Comparison of ENCODE assay signal across 12 cellular contexts in the genomic region with DNA sequence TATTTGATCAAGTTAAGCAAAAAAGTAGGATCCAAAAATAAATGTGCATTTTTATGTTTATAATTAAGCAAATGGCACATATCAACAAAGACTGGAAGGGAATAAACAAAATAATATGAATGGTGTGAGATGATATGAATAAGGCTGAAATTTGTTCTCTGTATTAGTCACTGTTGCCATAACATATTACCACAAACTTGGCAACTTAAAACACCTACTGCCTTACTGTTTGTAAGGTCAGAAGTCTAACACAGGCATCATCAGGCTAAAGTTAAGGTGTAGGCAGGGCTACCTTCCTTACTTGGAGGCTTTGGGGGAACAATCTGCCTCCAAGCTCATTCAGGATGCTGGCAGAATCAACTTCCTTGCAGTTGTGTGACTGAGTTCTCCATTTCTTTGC. TPM values are rescaled to one million over a fixed set of nuclear protein-coding genes. Genes with fewer than 3 reads are reported as not detected.
DNase-seq lines count a peak whose midpoint lies in the region; ATAC-seq and FAIRE-seq lines count a peak whose summit lies in the region.
"Had no signal": no experiment of that assay in that cellular context is flagged by ENCODE, and none has a peak within 500 bp of the region (broad histone marks: within the 10 kb centered on the region; RNA-seq: fewer than 3 reads in every experiment).

No MANE protein-coding gene starts in this region.

- H3K4me1 ChIP-seq in small intestine (ENCODE audit: control insufficient read depth in 2 of 2, insufficient read depth in 1 of 2, low read depth in 1 of 2, low read length in 1 of 2): peaks cover 3 to 4% of the 10 kb centered on the region in 2 donors
- H3K4me1 ChIP-seq: A549 had no signal

- POLR2A ChIA-PET in activated CD4-positive, alpha-beta T cell treated with anti-CD3 and anti-CD28 coated beads for 36 hours (lab: Charles Lee): interaction anchor here (0.7 kb wide), 1 partner anchor 26 kb away, joined by 5 read pairs; no protein-coding TSS in a partner anchor

- H3K36me3 Mint-ChIP-seq in activated CD4-positive, alpha-beta T cell treated with anti-CD3 and anti-CD28 coated beads for 36 hours (ENCODE audit: low read depth): peaks cover 20% of the 10 kb centered on the region
- H3K36me3 Mint-ChIP-seq in activated T-helper 17 cell treated with anti-CD3 and anti-CD28 coated beads, Interleukin-2, amount 50 U/mL, for 72 hours (ENCODE audit: low read depth): peaks cover 50% of the 10 kb centered on the region
- H3K36me3 Mint-ChIP-seq: IgD-negative memory B cell had no signal

- CTCF ChIA-PET in activated CD4-positive, alpha-beta T cell treated with anti-CD3 and anti-CD28 coated beads for 36 hours (lab: Charles Lee): interaction anchor here (0.8 to 2.0 kb wide), 5 partner anchors 17 to 148 kb away, joined by 3 to 9 read pairs (median 4); no protein-coding TSS in a partner anchor

- H3K4me3 ChIP-seq in small intestine (ENCODE audit: low read depth in 1 of 2, low read length in 2 of 2): no peak overlapping the region
- H3K4me3 ChIP-seq: A549 had no signal

- FAIRE-seq in small intestine (lab: Jason Lieb, UNC): no peak
- FAIRE-seq: A549, colon had no signal

- H3K27ac ChIP-seq in small intestine (ENCODE audit: low read depth in 1 of 2, low read length in 1 of 2): peak overlapping the region in 1 of 2 donors; percentile 55
- H3K27ac ChIP-seq: A549 had no signal

- intact Hi-C loops in activated CD4-positive, alpha-beta T cell treated with anti-CD3 and anti-CD28 coated beads for 36 hours (cut with DNase I, micrococcal nuclease): loop anchor here (10.0 kb wide), 3 partner anchors 69 to 1559 kb away; no protein-coding TSS in a partner anchor

- DNase-seq in activated CD4-positive, alpha-beta T cell treated with anti-CD3 and anti-CD28 coated beads for 36 hours: no peak
- no peak for DNase-seq in activated CD4-positive, alpha-beta T cell treated with anti-CD3 and anti-CD28 coated beads, Interleukin-2, amount 50 U/mL, for 48 hours
- peak; percentile 69 for DNase-seq in small intestine
- DNase-seq in GM19240 (ENCODE audit: insufficient read length, low spot score): no peak
- no peak for DNase-seq in DMS 273 treated with DMSO at 0.1 percent for 48 hours (lab: John Stamatoyannopoulos, UW)
- DNase-seq in Ammon's horn (ENCODE audit: low spot score): no peak

- no peak overlapping the region for H3K27ac Mint-ChIP-seq in activated CD4-positive, alpha-beta T cell treated with anti-CD3 and anti-CD28 coated beads for 36 hours
- peak overlapping the region; percentile 57 for H3K27ac Mint-ChIP-seq in activated T-helper 17 cell treated with anti-CD3 and anti-CD28 coated beads, Interleukin-2, amount 50 U/mL, for 72 hours
- H3K27ac Mint-ChIP-seq: IgD-negative memory B cell, progenitor cell of endocrine pancreas had no signal

- H3K4me1 Mint-ChIP-seq in activated CD4-positive, alpha-beta T cell treated with anti-CD3 and anti-CD28 coated beads for 36 hours: peaks cover 10% of the 10 kb centered on the region
- H3K4me1 Mint-ChIP-seq in activated T-helper 17 cell treated with anti-CD3 and anti-CD28 coated beads, Interleukin-2, amount 50 U/mL, for 72 hours: peaks cover 6% of the 10 kb centered on the region

- H3K9me3 Mint-ChIP-seq in activated CD4-positive, alpha-beta T cell treated with anti-CD3 and anti-CD28 coated beads for 36 hours (ENCODE audit: low read depth): no peaks in the 10 kb centered on the region
- no peaks in the 10 kb centered on the region for H3K9me3 Mint-ChIP-seq in activated T-helper 17 cell treated with anti-CD3 and anti-CD28 coated beads, Interleukin-2, amount 50 U/mL, for 72 hours
- H3K9me3 Mint-ChIP-seq: IgD-negative memory B cell had no signal

- H3K36me3 ChIP-seq in small intestine (ENCODE audit: control insufficient read depth in 2 of 2, insufficient read depth in 2 of 2, low read length in 2 of 2): peaks cover 2 to 5% of the 10 kb centered on the region in 2 donors

- no peak overlapping the region for H3K4me3 Mint-ChIP-seq in activated CD4-positive, alpha-beta T cell treated with anti-CD3 and anti-CD28 coated beads for 36 hours
- no peak overlapping the region for H3K4me3 Mint-ChIP-seq in activated T-helper 17 cell treated with anti-CD3 and anti-CD28 coated beads, Interleukin-2, amount 50 U/mL, for 72 hours
- H3K4me3 Mint-ChIP-seq: IgD-negative memory B cell had no signal

- no peaks in the 10 kb centered on the region for H3K27me3 ChIP-seq in small intestine (ENCODE audit: control insufficient read depth in 2 of 2, insufficient read depth in 2 of 2, low read length in 2 of 2)

- no peaks in the 10 kb centered on the region for H3K27me3 Mint-ChIP-seq in activated CD4-positive, alpha-beta T cell treated with anti-CD3 and anti-CD28 coated beads for 36 hours
- H3K27me3 Mint-ChIP-seq in activated T-helper 17 cell treated with anti-CD3 and anti-CD28 coated beads, Interleukin-2, amount 50 U/mL, for 72 hours: no peaks in the 10 kb centered on the region
- H3K27me3 Mint-ChIP-seq: IgD-negative memory B cell, progenitor cell of endocrine pancreas had no signal

- no peaks in the 10 kb centered on the region for H3K9me3 ChIP-seq in small intestine (ENCODE audit: control insufficient read depth, low read depth)
- H3K9me3 ChIP-seq: A549 had no signal

- peak; percentile 73 for ATAC-seq in activated CD4-positive, alpha-beta T cell treated with anti-CD3 and anti-CD28 coated beads for 36 hours
- ATAC-seq in HG02973 (IDR thresholded peaks at IDR 0.05; ENCODE audit: unreplicated experiment): peak; percentile 93
- ATAC-seq in activated T-helper 17 cell treated with anti-CD3 and anti-CD28 coated beads, Interleukin-2, amount 50 U/mL, for 72 hours (replicated peaks): peak; percentile 91

RNA-seq across cellular contexts. Expression of a gene that starts 19.3 kb away (rescaled TPM):
- total RNA-seq in activated CD4-positive, alpha-beta T cell treated with anti-CD3 and anti-CD28 coated beads for 36 hours: 10 to 100 TPM; 38.9 to 44.3 TPM
- 10 to 100 TPM; 33.7 to 42.9 TPM for total RNA-seq in activated T-helper 17 cell treated with anti-CD3 and anti-CD28 coated beads, Interleukin-2, amount 50 U/mL, for 72 hours
- polyA plus RNA-seq in small intestine: 1 to 10 TPM; 4.9 to 6.0 (median 5.8) TPM

RNA-seq across cellular contexts. Expression of a gene that starts 53.0 kb away (rescaled TPM):
- 1 to 10 TPM; 2.2 to 4.1 TPM for total RNA-seq in activated CD4-positive, alpha-beta T cell treated with anti-CD3 and anti-CD28 coated beads for 36 hours
- total RNA-seq in activated T-helper 17 cell treated with anti-CD3 and anti-CD28 coated beads, Interleukin-2, amount 50 U/mL, for 72 hours: 1 to 10 TPM; 1.4 to 1.7 TPM
- 1 to 10 TPM; 4.9 to 7.8 (median 7.2) TPM for polyA plus RNA-seq in small intestine
